In the genomic region with DNA sequence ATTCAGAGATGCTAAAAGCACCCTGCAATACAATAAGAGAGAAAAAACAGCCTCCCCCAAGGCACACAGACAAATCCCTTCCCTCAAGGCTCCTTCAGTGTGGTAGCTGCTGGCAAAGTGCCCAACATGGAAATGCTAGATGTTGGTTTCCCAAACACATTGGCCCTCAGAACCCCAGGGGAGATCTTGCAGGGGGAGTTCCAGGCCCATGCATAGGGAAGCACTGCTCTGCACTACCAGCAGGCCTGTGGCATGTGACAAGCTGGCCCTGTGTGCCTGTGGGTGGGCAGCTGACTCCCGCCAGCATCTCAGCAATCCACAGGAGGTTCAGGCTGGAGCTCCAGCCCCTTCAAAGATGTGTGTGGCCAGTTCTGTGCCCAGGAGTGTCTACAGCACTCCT, we compare ENCODE assay signal across 10 cellular contexts. TPM values are rescaled to one million over a fixed set of nuclear protein-coding genes. Genes with fewer than 3 reads are reported as not detected.
DNase-seq lines count a peak whose midpoint lies in the region; ATAC-seq and TF ChIP-seq lines count a peak whose summit lies in the region.
"Had no signal": no experiment of that assay in that cellular context is flagged by ENCODE, and none has a peak within 500 bp of the region (broad histone marks: within the 10 kb centered on the region; RNA-seq: fewer than 3 reads in every experiment).

No MANE protein-coding gene starts in this region.

- peak overlapping the region in 1 of 3 donors; percentile 51 for H3K4me3 Mint-ChIP-seq in T-cell

- ATAC-seq in GM18502 (IDR thresholded peaks at IDR 0.05; ENCODE audit: poor library complexity, unreplicated experiment) = peak; percentile 24
- peak in 1 of 4 experiments; percentile 8 for ATAC-seq in T-cell (replicated peaks in 1 of 4)
- peak; percentile 47 for ATAC-seq in left lung
- no peak for ATAC-seq in GM21786 (IDR thresholded peaks at IDR 0.05; ENCODE audit: unreplicated experiment)
- ATAC-seq in HG02973 (IDR thresholded peaks at IDR 0.05; ENCODE audit: unreplicated experiment) = no peak

- H3K27me3 Mint-ChIP-seq in T-cell = no peaks in the 10 kb centered on the region

- TF ChIP-seq CTCF in left lung (IDR thresholded peaks at IDR 0.05) = no peak

- peak overlapping the region; percentile 83 to 89 for H3K27ac Mint-ChIP-seq in T-cell

- H3K4me3 ChIP-seq in left lung = no peak overlapping the region
- H3K4me3 ChIP-seq in effector memory CD4-positive, alpha-beta T cell (ENCODE audit: insufficient read depth, low read depth, low read length, poor library complexity, severe bottlenecking) = no peak overlapping the region
- H3K4me3 ChIP-seq: pancreas had no signal

- H3K27me3 ChIP-seq in left lung = no peaks in the 10 kb centered on the region
- no peaks in the 10 kb centered on the region for H3K27me3 ChIP-seq in effector memory CD4-positive, alpha-beta T cell (replicated peaks; ENCODE audit: control insufficient read depth, insufficient read depth, low read length, poor library complexity, severe bottlenecking)
- H3K27me3 ChIP-seq: pancreas had no signal

- no peak for TF ChIP-seq POLR2A in erythroblast (IDR thresholded peaks at IDR 0.05; ENCODE audit: low read length)

- H3K4me1 ChIP-seq in left lung = peaks cover 4 to 25% of the 10 kb centered on the region in 2 donors
- H3K4me1 ChIP-seq in effector memory CD4-positive, alpha-beta T cell (ENCODE audit: control insufficient read depth, insufficient read depth, low read length, poor library complexity, severe bottlenecking) = peaks cover 12% of the 10 kb centered on the region
- H3K4me1 ChIP-seq: pancreas had no signal

- intact Hi-C loops in left lung (cut with DNase I) = no loop called here

- POLR2A ChIA-PET in T-cell (lab: Charles Lee) = interaction anchor here in 1 of 2 donors (1.4 kb wide), 1 partner anchor 17 kb away, joined by 4 read pairs; the partner anchor contains the start of gene CSGALNACT2

- no peaks in the 10 kb centered on the region for H3K36me3 Mint-ChIP-seq in T-cell

- H3K9me3 Mint-ChIP-seq in T-cell = no peaks in the 10 kb centered on the region

- CTCF ChIA-PET in T-cell (lab: Charles Lee) = no interaction called here

- H3K36me3 ChIP-seq in left lung = no peaks in the 10 kb centered on the region
- no peaks in the 10 kb centered on the region for H3K36me3 ChIP-seq in effector memory CD4-positive, alpha-beta T cell (ENCODE audit: control insufficient read depth, insufficient read depth, low read length)
- H3K36me3 ChIP-seq: pancreas had no signal

- peak overlapping the region; percentile 13 to 69 for H3K27ac ChIP-seq in left lung
- no peak overlapping the region for H3K27ac ChIP-seq in effector memory CD4-positive, alpha-beta T cell (ENCODE audit: insufficient read depth, low read length, poor library complexity, severe bottlenecking)
- H3K27ac ChIP-seq: pancreas had no signal

- DNase-seq in CD1c-positive myeloid dendritic cell (ENCODE audit: extremely low spot score) (peak; percentile 59), T-cell (peak in 1 of 34 experiments; percentile 23), left lung (peak; percentile 54 to 76), erythroblast (lab: John Stamatoyannopoulos, UW) (no peak)
- DNase-seq in effector memory CD4-positive, alpha-beta T cell = no peak
- DNase-seq: NCI-H82 had no signal

- no peaks in the 10 kb centered on the region for H3K9me3 ChIP-seq in left lung
- no peaks in the 10 kb centered on the region for H3K9me3 ChIP-seq in effector memory CD4-positive, alpha-beta T cell (ENCODE audit: control insufficient read depth, low read length)
- H3K9me3 ChIP-seq: pancreas had no signal

- peaks cover 19 to 33% (median 21%) of the 10 kb centered on the region in 3 donors for H3K4me1 Mint-ChIP-seq in T-cell

RNA-seq across cellular contexts. Expression of gene CSGALNACT2, which starts 16.8 kb away (rescaled TPM):
- total RNA-seq in T-cell = 10 to 100 TPM; 36.5 to 46.1 (median 41.9) TPM
- total RNA-seq in left lung = 10 to 100 TPM; 32.4 to 39.9 TPM

RNA-seq across cellular contexts. Expression of gene RET, which starts 44.6 kb away (rescaled TPM):
- total RNA-seq in T-cell (under 1 TPM in 3 of 5 donors, not detected in 2; 0.13 to 0.25 (median 0.15) TPM), left lung (1 to 10 TPM in 1 of 2 donors, under 1 TPM in 1; 0.97 to 1.0 TPM)

Comparison
In these comparisons a context has a peak if more than half of its experiments do, and no peak if none do; other contexts are left out.
1. DNase-seq: peak in CD1c-positive myeloid dendritic cell (single experiment) and left lung (2 of 2); none in erythroblast (0 of 2) and effector memory CD4-positive, alpha-beta T cell (0 of 3).
2. ATAC-seq: peak in GM18502 (single experiment) and left lung (single experiment); none in GM21786 (single experiment) and HG02973 (single experiment).